ENCODE assay signal across 30 cellular contexts in genomic region chr1:163119707-163120106, GRCh38.
"Had no signal": no experiment of that assay in that cellular context is flagged by ENCODE, and none has a peak within 500 bp of the region (broad histone marks: within the 10 kb centered on the region; RNA-seq: fewer than 3 reads in every experiment).

No MANE protein-coding gene starts in this region.

- H3K27me3 ChIP-seq: adrenal gland, body of pancreas, brain microvascular endothelial cell, breast epithelium had no signal

- H3K27ac ChIP-seq: adrenal gland, body of pancreas, brain microvascular endothelial cell, breast epithelium, VCaP had no signal

- H3K4me1 ChIP-seq: adrenal gland, body of pancreas, breast epithelium had no signal

- H3K36me3 ChIP-seq: adrenal gland, brain microvascular endothelial cell, breast epithelium had no signal

- DNase-seq: activated B cell treated with CpG ODN at 0.5 μM for 24 hours; activated CD4-positive, alpha-beta memory T cell treated with anti-CD3 and anti-CD28 coated beads for 36 hours; activated CD4-positive, alpha-beta T cell treated with anti-CD3 and anti-CD28 coated beads for 4 hours; activated CD4-positive, alpha-beta T cell treated with anti-CD3 and anti-CD28 coated beads, Interleukin-2, amount 10 ng/mL, durations not matched to agents 24 days and 14 days; activated CD4-positive, alpha-beta T cell treated with anti-CD3 and anti-CD28 coated beads, Interleukin-2, amount 50 U/mL, for 1 hour; activated CD4-positive, alpha-beta T cell treated with anti-CD3 and anti-CD28 coated beads, Interleukin-2, amount 50 U/mL, for 4 hours; activated CD4-positive, CD25-positive, alpha-beta regulatory T cell treated with anti-CD3 and anti-CD28 coated beads, Interleukin-2, amount 50 U/mL, for 72 hours; activated CD8-positive, alpha-beta memory T cell treated with anti-CD3 and anti-CD28 coated beads, Interleukin-2, amount 50 U/mL, for 4 hours; activated CD8-positive, alpha-beta T cell treated with anti-CD3 and anti-CD28 coated beads for 36 hours; activated effector memory CD4-positive, alpha-beta T cell treated with anti-CD3 and anti-CD28 coated beads, Interleukin-2, amount 50 U/mL, for 16 hours; activated gamma-delta T cell treated with Interleukin-2 at 50 U/mL for 16 hours; activated naive CD4-positive, alpha-beta T cell; activated naive CD4-positive, alpha-beta T cell treated with anti-CD3 and anti-CD28 coated beads for 36 hours; activated naive CD4-positive, alpha-beta T cell treated with anti-CD3 and anti-CD28 coated beads, Interleukin-2, amount 50 U/mL, for 16 hours; activated naive CD8-positive, alpha-beta T cell treated with anti-CD3 and anti-CD28 coated beads for 36 hours; activated T-cell treated with anti-CD3 and anti-CD28 coated beads for 4 hours; activated T-cell treated with anti-CD3 and anti-CD28 coated beads, Interleukin-2, amount 50 U/mL, for 1 hour; activated T-cell treated with anti-CD3 and anti-CD28 coated beads, Interleukin-2, amount 50 U/mL, for 4 hours; activated T-cell treated with anti-CD3 and anti-CD28 coated beads, Interleukin-2, amount 50 U/mL, for 72 hours; adrenal gland; amniotic stem cell; aorta; body of pancreas; brain microvascular endothelial cell; central memory CD4-positive, alpha-beta T cell; T-helper 9 cell had no signal

- H3K4me3 ChIP-seq: adrenal gland, body of pancreas, breast epithelium had no signal

- H3K9me3 ChIP-seq: adrenal gland, body of pancreas, breast epithelium had no signal

- ATAC-seq: activated CD8-positive, alpha-beta T cell treated with anti-CD3 and anti-CD28 coated beads for 36 hours; activated naive CD4-positive, alpha-beta T cell treated with anti-CD3 and anti-CD28 coated beads, Interleukin-2, amount 50 U/mL, for 72 hours; activated T-cell treated with anti-CD3 and anti-CD28 coated beads, Interleukin-2, amount 50 U/mL, for 4 hours; activated T-cell treated with anti-CD3 and anti-CD28 coated beads, Interleukin-2, amount 50 U/mL, for 72 hours; activated T-helper 17 cell treated with anti-CD3 and anti-CD28 coated beads, Interleukin-2, amount 50 U/mL, for 72 hours; body of pancreas had no signal
